ENCODE assay signal across 15 cellular contexts in genomic region chr18:61531182-61531581, GRCh38.
DNase-seq lines count a peak whose midpoint lies in the region.
"Had no signal": no experiment of that assay in that cellular context is flagged by ENCODE, and none has a peak within 500 bp of the region (broad histone marks: within the 10 kb centered on the region; RNA-seq: fewer than 3 reads in every experiment).

No MANE protein-coding gene starts in this region.

- H3K27me3 ChIP-seq in H7 (ENCODE audit: control insufficient read depth, insufficient read depth, low read length) = no peaks in the 10 kb centered on the region
- H3K27me3 ChIP-seq: ovary, transverse colon had no signal

- no peak overlapping the region for H3K4me3 ChIP-seq in H7 (ENCODE audit: insufficient read depth, low read depth, low read length)
- H3K4me3 ChIP-seq: ovary, SK-N-MC, transverse colon had no signal

- no peaks in the 10 kb centered on the region for H3K36me3 ChIP-seq in H7 (replicated peaks; ENCODE audit: control insufficient read depth, insufficient read depth, low read length)
- H3K36me3 ChIP-seq: ovary, transverse colon had no signal

- DNase-seq in COR-L47 (lab: John Stamatoyannopoulos, UW) (peak; percentile 85), NCI-H1092 treated with DMSO at 0.1 percent for 48 hours (lab: John Stamatoyannopoulos, UW) (peak; percentile 86), amygdala (lab: John Stamatoyannopoulos, UW) (peak in 53 of 56 donors; percentile 3 to 81 (median 44)), inferior parietal cortex (ENCODE audit: extremely low spot score) (peak; percentile 78), H7 (no peak), SK-N-DZ (ENCODE audit: low spot score) (no peak), SIG-M5 (lab: John Stamatoyannopoulos, UW) (no peak)
- no peak for DNase-seq in activated naive CD4-positive, alpha-beta T cell treated with anti-CD3 and anti-CD28 coated beads, Interleukin-2, amount 50 U/mL, for 16 hours
- DNase-seq: activated CD4-positive, alpha-beta T cell treated with anti-CD3 and anti-CD28 coated beads, Interleukin-2, amount 10 ng/mL, durations not matched to agents 7 days and 5 days; activated naive CD4-positive, alpha-beta T cell treated with anti-CD3 and anti-CD28 coated beads for 36 hours; activated T-cell treated with anti-CD3 and anti-CD28 coated beads for 4 hours; DMS79; ovary; transverse colon had no signal

Comparison
In these comparisons a context has a peak if more than half of its experiments do, and no peak if none do; other contexts are left out.
1. DNase-seq: peak in COR-L47 (single experiment), NCI-H1092 treated with DMSO at 0.1 percent for 48 hours (single experiment), amygdala (53 of 56) and inferior parietal cortex (single experiment); none in H7 (single experiment), activated naive CD4-positive, alpha-beta T cell treated with anti-CD3 and anti-CD28 coated beads, Interleukin-2, amount 50 U/mL, for 16 hours (single experiment), SK-N-DZ (single experiment) and SIG-M5 (single experiment).